15 cellular contexts compared by ENCODE assay signal in genomic region chr10:114911052-114911697, GRCh38. TPM values are rescaled to one million over a fixed set of nuclear protein-coding genes. Genes with fewer than 3 reads are reported as not detected.
DNase-seq lines count a peak whose midpoint lies in the region; ATAC-seq and TF ChIP-seq lines count a peak whose summit lies in the region.
"Had no signal": no experiment of that assay in that cellular context is flagged by ENCODE, and none has a peak within 500 bp of the region (broad histone marks: within the 10 kb centered on the region; RNA-seq: fewer than 3 reads in every experiment).

No MANE protein-coding gene starts in this region.

- no peak for TF ChIP-seq CTCF in spleen (IDR thresholded peaks at IDR 0.05 in 8 of 11, conservative IDR thresholded peaks at IDR 0.05 in 3 of 11)
- TF ChIP-seq CTCF in smooth muscle cell (IDR thresholded peaks at IDR 0.05; ENCODE audit: borderline replicate concordance, insufficient read depth, poor library complexity, severe bottlenecking): no peak

- peaks cover 1% of the 10 kb centered on the region for H3K36me3 Mint-ChIP-seq in activated CD8-positive, alpha-beta memory T cell treated with anti-CD3 and anti-CD28 coated beads, Interleukin-2, amount 10 ng/mL, durations not matched to agents 7 days and 5 days

- H3K4me1 Mint-ChIP-seq in activated CD8-positive, alpha-beta memory T cell treated with anti-CD3 and anti-CD28 coated beads, Interleukin-2, amount 10 ng/mL, durations not matched to agents 7 days and 5 days: peaks cover 44% of the 10 kb centered on the region
- H3K4me1 Mint-ChIP-seq: IgD-negative memory B cell had no signal

- H3K4me3 Mint-ChIP-seq in activated CD8-positive, alpha-beta memory T cell treated with anti-CD3 and anti-CD28 coated beads, Interleukin-2, amount 10 ng/mL, durations not matched to agents 7 days and 5 days: peak overlapping the region; percentile 40
- H3K4me3 Mint-ChIP-seq: IgD-negative memory B cell had no signal

- H3K4me3 ChIP-seq in spleen (no peak overlapping the region), smooth muscle cell (no peak overlapping the region)
- H3K4me3 ChIP-seq: A549 had no signal

- intact Hi-C loops in spleen (cut with DNase I; ENCODE audit: low total_unique reads): no loop called here

- H3K4me1 ChIP-seq in spleen (peaks cover 0 to 11% (median 0%) of the 10 kb centered on the region in 6 donors), smooth muscle cell (ENCODE audit: low read depth) (peaks cover 24% of the 10 kb centered on the region)

- peak; percentile 43 for DNase-seq in activated CD8-positive, alpha-beta memory T cell treated with anti-CD3 and anti-CD28 coated beads, Interleukin-2, amount 10 ng/mL, durations not matched to agents 7 days and 5 days
- DNase-seq in activated CD8-positive, alpha-beta memory T cell treated with anti-CD3 and anti-CD28 coated beads for 24 hours: no peak
- no peak for DNase-seq in spleen
- DNase-seq in caudate nucleus (lab: John Stamatoyannopoulos, UW): no peak
- no peak for DNase-seq in smooth muscle cell (lab: John Stamatoyannopoulos, UW; ENCODE audit: unreplicated experiment)
- DNase-seq in DMS114 treated with DMSO at 0.1 percent for 48 hours (lab: John Stamatoyannopoulos, UW; ENCODE audit: unreplicated experiment): no peak
- DNase-seq: activated CD4-positive, alpha-beta T cell treated with anti-CD3 and anti-CD28 coated beads for 48 hours; amygdala; NCI-H345; Right ventricle myocardium superior; stimulated activated CD8-positive, alpha-beta memory T cell treated with anti-CD3 and anti-CD28 coated beads, Interleukin-4, amount 100 ng/mL, for 48 hours had no signal

- H3K79me2 ChIP-seq in smooth muscle cell (ENCODE audit: low read depth): no peaks in the 10 kb centered on the region

- no peaks in the 10 kb centered on the region for H3F3A ChIP-seq in smooth muscle cell (ENCODE audit: low read depth)

- H3K27ac ChIP-seq in spleen (peak overlapping the region in 6 of 8 donors; percentile 15 to 73 (median 48)), caudate nucleus (ENCODE audit: low read depth, low read length) (no peak overlapping the region), smooth muscle cell (ENCODE audit: low read depth) (no peak overlapping the region)
- H3K27ac ChIP-seq: A549 had no signal

- no peak overlapping the region for H3K9ac ChIP-seq in smooth muscle cell (ENCODE audit: low read depth)

- peak; percentile 70 for ATAC-seq in activated CD8-positive, alpha-beta memory T cell treated with anti-CD3 and anti-CD28 coated beads, Interleukin-2, amount 10 ng/mL, durations not matched to agents 7 days and 5 days
- ATAC-seq in GM21825 (IDR thresholded peaks at IDR 0.05; ENCODE audit: unreplicated experiment) (peak; percentile 68), HG03469 (IDR thresholded peaks at IDR 0.05; ENCODE audit: unreplicated experiment) (peak; percentile 73)
- ATAC-seq: A549 had no signal

- WGBS in spleen, 5 donors: 54 to 72% (median 64%) methylated on average over 4 of the region's 4 CpGs
- 67% methylated on average over 4 of the region's 4 CpGs for WGBS in smooth muscle cell (ENCODE audit: low lambda C conversion rate)

- H3K27me3 ChIP-seq in spleen (replicated peaks in 1 of 7): no peaks in the 10 kb centered on the region
- H3K27me3 ChIP-seq in smooth muscle cell (ENCODE audit: low read depth): no peaks in the 10 kb centered on the region

- no peaks in the 10 kb centered on the region for H4K20me1 ChIP-seq in smooth muscle cell (ENCODE audit: low read depth)

- no peaks in the 10 kb centered on the region for H3K27me3 Mint-ChIP-seq in activated CD8-positive, alpha-beta memory T cell treated with anti-CD3 and anti-CD28 coated beads, Interleukin-2, amount 10 ng/mL, durations not matched to agents 7 days and 5 days

- H3K27ac Mint-ChIP-seq in activated CD8-positive, alpha-beta memory T cell treated with anti-CD3 and anti-CD28 coated beads, Interleukin-2, amount 10 ng/mL, durations not matched to agents 7 days and 5 days: peak overlapping the region; percentile 74
- H3K27ac Mint-ChIP-seq: IgD-negative memory B cell had no signal

- CTCF ChIA-PET in activated CD8-positive, alpha-beta memory T cell treated with anti-CD3 and anti-CD28 coated beads, Interleukin-2, amount 10 ng/mL, durations not matched to agents 7 days and 5 days (lab: Charles Lee): no interaction called here

- no peaks in the 10 kb centered on the region for H3K9me3 Mint-ChIP-seq in activated CD8-positive, alpha-beta memory T cell treated with anti-CD3 and anti-CD28 coated beads, Interleukin-2, amount 10 ng/mL, durations not matched to agents 7 days and 5 days (ENCODE audit: low read depth)
- H3K9me3 Mint-ChIP-seq: IgD-negative memory B cell had no signal

- H2AFZ ChIP-seq in smooth muscle cell (ENCODE audit: low read depth): no peak overlapping the region

- H3K9me3 ChIP-seq in spleen (no peaks in the 10 kb centered on the region), smooth muscle cell (replicated peaks; ENCODE audit: low read depth) (no peaks in the 10 kb centered on the region)
- H3K9me3 ChIP-seq: A549 had no signal

- no peak for TF ChIP-seq POLR2A in spleen (IDR thresholded peaks at IDR 0.05)

- H3K36me3 ChIP-seq in spleen (no peaks in the 10 kb centered on the region), smooth muscle cell (ENCODE audit: low read depth) (no peaks in the 10 kb centered on the region)

- no peak overlapping the region for H3K4me2 ChIP-seq in smooth muscle cell
- H3K4me2 ChIP-seq: A549 had no signal

RNA-seq across cellular contexts. Expression of gene TRUB1, which starts 26.8 kb away (rescaled TPM):
- 10 to 100 TPM; 16.3 to 22.6 TPM for total RNA-seq in activated CD8-positive, alpha-beta memory T cell treated with anti-CD3 and anti-CD28 coated beads, Interleukin-2, amount 10 ng/mL, durations not matched to agents 7 days and 5 days
- 10 to 100 TPM in 6 of 7 donors, 1 to 10 TPM in 1; 9.8 to 22.8 (median 13.6) TPM for total RNA-seq in spleen
- polyA plus RNA-seq in spleen: 1 to 10 TPM; 4.8 to 8.2 (median 6.9) TPM
- total RNA-seq in smooth muscle cell: 25.4 and 33.1 TPM in 2 replicates
- 9.0 and 10.8 TPM in 2 replicates for polyA plus RNA-seq in smooth muscle cell

Comparison
In these comparisons a context has a peak if more than half of its experiments do, and no peak if none do; other contexts are left out.
1. H3K27ac ChIP-seq: peak in spleen (6 of 8); none in caudate nucleus (single experiment) and smooth muscle cell (single experiment).
2. Peak in every context shown above with its lines, with median percentiles within 50 percentile points of each other: ATAC-seq.